Comparison of ENCODE assay signal across 18 cellular contexts in genomic region chr2:54381293-54381692, GRCh38.
"Had no signal": no experiment of that assay in that cellular context is flagged by ENCODE, and none has a peak within 500 bp of the region (broad histone marks: within the 10 kb centered on the region; RNA-seq: fewer than 3 reads in every experiment).

No MANE protein-coding gene starts in this region.

- DNase-seq: central memory CD4-positive, alpha-beta T cell; cortex of kidney; effector memory CD8-positive, alpha-beta T cell; kidney; left cardiac atrium; natural killer cell; psoas muscle; spleen; stimulated activated CD4-positive, alpha-beta T cell treated with anti-CD3 and anti-CD28 coated beads, Interleukin-15, amount 100 ng/mL, for 24 hours; stimulated activated CD4-positive, alpha-beta T cell treated with anti-CD3 and anti-CD28 coated beads, Interleukin-1b, Interleukin-23, amount 100 ng/mL, for 48 hours; stimulated activated CD4-positive, alpha-beta T cell treated with anti-CD3 and anti-CD28 coated beads, Interleukin-4, amount 100 ng/mL, for 24 hours; stimulated activated naive B cell treated with anti-CD40 and anti-IgM and Interleukin-4, amounts not matched to agents 10 μg/mL and 1 μg/mL and 100 μg/mL, for 72 hours; stimulated activated naive CD8-positive, alpha-beta T cell treated with anti-CD3 and anti-CD28 coated beads, Interleukin-15, amount 100 ng/mL, for 72 hours; transverse colon had no signal

- H3K27ac ChIP-seq: foreskin keratinocyte, psoas muscle, spleen, thoracic aorta, transverse colon had no signal

- H3K27me3 ChIP-seq: spleen, transverse colon had no signal

- H3K4me1 ChIP-seq: foreskin keratinocyte, spleen, transverse colon had no signal

- H3K4me3 ChIP-seq: psoas muscle, spleen, thoracic aorta, transverse colon had no signal

- H3K9me3 ChIP-seq: psoas muscle, spleen, thoracic aorta, transverse colon had no signal

- H3K36me3 ChIP-seq: spleen, thoracic aorta, transverse colon had no signal

- H3K4me1 Mint-ChIP-seq: natural killer cell; stimulated activated naive CD8-positive, alpha-beta T cell treated with anti-CD3 and anti-CD28 coated beads, Interleukin-15, amount 100 ng/mL, for 72 hours had no signal

- ATAC-seq: effector memory CD8-positive, alpha-beta T cell; left cardiac atrium; natural killer cell; psoas muscle; sciatic nerve; stimulated activated naive B cell treated with anti-CD40 and anti-IgM and Interleukin-4, amounts not matched to agents 10 μg/mL and 1 μg/mL and 100 μg/mL, for 72 hours; stimulated activated naive CD8-positive, alpha-beta T cell treated with anti-CD3 and anti-CD28 coated beads, Interleukin-15, amount 100 ng/mL, for 72 hours had no signal

- H3K36me3 Mint-ChIP-seq: mesothelial cell of epicardium; natural killer cell; stimulated activated naive B cell treated with anti-CD40 and anti-IgM and Interleukin-4, amounts not matched to agents 10 μg/mL and 1 μg/mL and 100 μg/mL, for 72 hours had no signal

- H3K9me3 Mint-ChIP-seq: effector memory CD8-positive, alpha-beta T cell; mesothelial cell of epicardium; natural killer cell; stimulated activated naive B cell treated with anti-CD40 and anti-IgM and Interleukin-4, amounts not matched to agents 10 μg/mL and 1 μg/mL and 100 μg/mL, for 72 hours; stimulated activated naive CD8-positive, alpha-beta T cell treated with anti-CD3 and anti-CD28 coated beads, Interleukin-15, amount 100 ng/mL, for 72 hours had no signal

- H3K27ac Mint-ChIP-seq: effector memory CD8-positive, alpha-beta T cell; mesothelial cell of epicardium; natural killer cell; stimulated activated naive B cell treated with anti-CD40 and anti-IgM and Interleukin-4, amounts not matched to agents 10 μg/mL and 1 μg/mL and 100 μg/mL, for 72 hours; stimulated activated naive CD8-positive, alpha-beta T cell treated with anti-CD3 and anti-CD28 coated beads, Interleukin-15, amount 100 ng/mL, for 72 hours had no signal

- H3K4me3 Mint-ChIP-seq: effector memory CD8-positive, alpha-beta T cell; mesothelial cell of epicardium; natural killer cell; stimulated activated naive B cell treated with anti-CD40 and anti-IgM and Interleukin-4, amounts not matched to agents 10 μg/mL and 1 μg/mL and 100 μg/mL, for 72 hours; stimulated activated naive CD8-positive, alpha-beta T cell treated with anti-CD3 and anti-CD28 coated beads, Interleukin-15, amount 100 ng/mL, for 72 hours had no signal
